In the genomic region with DNA sequence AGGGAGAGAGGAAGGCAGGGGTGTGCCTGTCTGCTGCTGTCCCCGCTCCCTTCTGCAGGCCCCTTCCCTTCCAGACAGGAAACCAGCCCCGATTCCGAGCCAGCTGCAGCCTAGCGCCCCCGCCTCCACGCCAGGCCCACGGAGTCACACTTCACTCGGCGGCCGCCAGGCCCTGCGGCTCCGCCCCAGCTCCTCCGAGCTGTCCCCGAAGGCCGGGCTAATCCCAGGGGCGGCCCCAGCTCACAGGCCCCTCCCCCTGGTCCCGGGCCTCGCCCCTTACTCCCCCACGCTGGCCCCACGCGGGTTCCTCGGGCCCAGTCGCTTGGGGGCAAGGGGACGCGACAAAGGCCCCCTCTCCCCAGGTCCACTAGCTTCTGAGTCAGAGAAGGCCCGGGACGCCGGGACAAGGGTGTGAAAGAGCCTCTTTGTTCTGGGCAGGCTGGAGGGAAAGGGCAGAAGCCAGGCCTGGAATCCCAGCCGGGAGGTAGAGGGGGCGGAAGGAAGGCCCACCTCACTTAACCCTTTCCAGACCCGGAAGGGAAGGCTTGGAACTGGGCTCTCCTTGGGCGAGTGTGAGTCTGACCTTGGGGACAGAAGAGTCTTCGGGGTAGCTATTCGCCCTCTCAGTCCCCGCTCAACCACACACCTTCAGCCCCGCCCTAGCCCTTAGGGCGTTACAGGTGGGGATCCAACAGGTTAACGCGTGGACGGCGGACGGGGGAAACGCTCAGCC, we compare ENCODE assay signal across 9 cellular contexts. TPM values are rescaled to one million over a fixed set of nuclear protein-coding genes. Genes with fewer than 3 reads are reported as not detected.
DNase-seq lines count a peak whose midpoint lies in the region; ATAC-seq and TF ChIP-seq lines count a peak whose summit lies in the region.
"Had no signal": no experiment of that assay in that cellular context is flagged by ENCODE, and none has a peak within 500 bp of the region (broad histone marks: within the 10 kb centered on the region; RNA-seq: fewer than 3 reads in every experiment).

No MANE protein-coding gene starts in this region.

- CTCF ChIA-PET in HCT116 (lab: Charles Lee), result interaction anchor here (1.3 to 1.4 kb wide), 3 partner anchors 42 to 105 kb away, joined by 3 to 6 read pairs (median 4); partner anchors contain the start of genes CCDC142 and TTC31
- CTCF ChIA-PET in mammary epithelial cell (lab: Charles Lee; ENCODE audit: low non-redundant PET), result no interaction called here

- no peak for TF ChIP-seq RAD21 in HCT116 (IDR thresholded peaks at IDR 0.05; ENCODE audit: low read depth)

- H3F3A ChIP-seq in Loucy (ENCODE audit: low read depth), result no peaks in the 10 kb centered on the region

- H3K4me2 ChIP-seq in HCT116 (ENCODE audit: low read length) (peak overlapping the region; percentile 91), Loucy (ENCODE audit: low read depth, low read length, poor library complexity, severe bottlenecking) (peak overlapping the region; percentile 99), mammary epithelial cell (ENCODE audit: insufficient read depth, low read depth, low read length) (peak overlapping the region; percentile 93)

- H3K4me1 ChIP-seq in HCT116 (ENCODE audit: control insufficient read depth in 1 of 2, insufficient read depth in 2 of 2, low read length in 2 of 2) (peaks cover 29 to 47% of the 10 kb centered on the region in 2 experiments), Loucy (ENCODE audit: insufficient read depth, low read length, poor library complexity, severe bottlenecking) (peaks cover 39% of the 10 kb centered on the region), mammary epithelial cell (ENCODE audit: insufficient read depth, low read length) (peaks cover 43% of the 10 kb centered on the region)

- no peaks in the 10 kb centered on the region; the same call in 1 of the 2 replicates for H4K20me1 ChIP-seq in HCT116 (ENCODE audit: insufficient read depth)
- peaks cover 2% of the 10 kb centered on the region for H4K20me1 ChIP-seq in Loucy (ENCODE audit: insufficient read depth, low read length, poor library complexity, severe bottlenecking)
- H4K20me1 ChIP-seq in mammary epithelial cell (ENCODE audit: insufficient read depth, low read length), result no peaks in the 10 kb centered on the region

- no peaks in the 10 kb centered on the region for H3K9me2 ChIP-seq in HCT116 (ENCODE audit: insufficient read depth)
- no peaks in the 10 kb centered on the region for H3K9me2 ChIP-seq in Loucy (replicated peaks; ENCODE audit: low read depth, low read length)

- H3K9me3 ChIP-seq in HCT116 (ENCODE audit: control insufficient read depth in 1 of 2, insufficient read depth in 1 of 2, low read depth in 1 of 2, low read length in 2 of 2), result no peaks in the 10 kb centered on the region
- no peaks in the 10 kb centered on the region for H3K9me3 ChIP-seq in Loucy (ENCODE audit: insufficient read depth, low read depth, low read length)
- no peaks in the 10 kb centered on the region for H3K9me3 ChIP-seq in mammary epithelial cell (replicated peaks; ENCODE audit: insufficient read depth, low read length)

- H3K4me3 ChIP-seq in HCT116 (replicated peaks in 1 of 2; ENCODE audit: low read depth in 1 of 2, low read length in 2 of 2) (peak overlapping the region; percentile 66 to 69), Loucy (ENCODE audit: low read length, poor library complexity, severe bottlenecking) (peak overlapping the region; percentile 80), mammary epithelial cell (replicated peaks in 1 of 3; ENCODE audit: insufficient read depth in 1 of 3, low read depth in 2 of 3, low read length in 3 of 3) (peak overlapping the region; percentile 72 to 82 (median 73)), skeletal muscle cell (ENCODE audit: low read depth, low read length) (peak overlapping the region; percentile 61)

- in situ Hi-C loops in mammary epithelial cell (cut with MboI; ENCODE audit: low sequenced_read_pairs in 2 of 2), result no loop called here

- no peaks in the 10 kb centered on the region for H3K27me3 ChIP-seq in HCT116 (ENCODE audit: insufficient read depth, low read length)
- no peaks in the 10 kb centered on the region for H3K27me3 ChIP-seq in Loucy (ENCODE audit: insufficient read depth, low read length, poor library complexity, severe bottlenecking)
- H3K27me3 ChIP-seq in mammary epithelial cell (ENCODE audit: insufficient read depth, low read length), result no peaks in the 10 kb centered on the region

- no peak for TF ChIP-seq POLR2A in HCT116 (IDR thresholded peaks at IDR 0.05; ENCODE audit: borderline replicate concordance, extremely low read depth, insufficient read depth, insufficient read length)

- under 1% methylated on average over 22 of the region's 43 CpGs for WGBS in mammary epithelial cell (ENCODE audit: low coverage, missing lambda C conversion rate)

- dilution Hi-C loops in mammary epithelial cell (cut with HindIII; ENCODE audit: low sequenced_read_pairs), result no loop called here

- BruUV-seq in HCT116 (replicated peaks; lab: Mats Ljungman, UMichigan) (no TSS peak), mammary epithelial cell (replicated peaks; lab: Mats Ljungman, UMichigan) (no TSS peak)

- POLR2A ChIA-PET in HCT116 (lab: Charles Lee), result interaction anchor here (0.7 to 1.6 kb wide), 9 partner anchors 8 to 49 kb away, joined by 3 to 10 read pairs (median 4); partner anchors contain the start of genes INO80B, MRPL53 and WBP1

- peak overlapping the region; percentile 78 for H3K9ac ChIP-seq in HCT116 (ENCODE audit: low read length)
- H3K9ac ChIP-seq in Loucy (ENCODE audit: low read depth, low read length, poor library complexity, severe bottlenecking), result peak overlapping the region; percentile 92
- peak overlapping the region; percentile 88 for H3K9ac ChIP-seq in mammary epithelial cell (ENCODE audit: insufficient read depth, low read length)

- H3K27ac ChIP-seq in HCT116 (ENCODE audit: low read depth, low read length) (peak overlapping the region; percentile 99), mammary epithelial cell (ENCODE audit: insufficient read depth, low read depth, low read length) (peak overlapping the region; percentile 83)
- H3K27ac ChIP-seq: HL-60 had no signal

- H3K36me3 ChIP-seq in HCT116 (ENCODE audit: control insufficient read depth in 1 of 2, insufficient read depth in 2 of 2, low read length in 2 of 2) (peaks cover 0 to 13% of the 10 kb centered on the region in 2 experiments; a peak in 1 of 4 replicates), Loucy (ENCODE audit: insufficient read depth, low read length) (no peaks in the 10 kb centered on the region), mammary epithelial cell (ENCODE audit: insufficient read depth, low read length) (peaks cover 4% of the 10 kb centered on the region)

- ATAC-seq in HCT116, result peak; percentile 84
- peak; percentile 98 for ATAC-seq in SK-N-SH treated with all-trans-retinoic acid at 6 μM for 48 hours

- DNase-seq in activated effector memory CD4-positive, alpha-beta T cell treated with anti-CD3 and anti-CD28 coated beads, Interleukin-2, amount 50 U/mL, for 16 hours, result peak; percentile 77
- no peak for DNase-seq in activated effector memory CD4-positive, alpha-beta T cell treated with Interleukin-2 at 50 U/mL for 16 hours
- peak; percentile 80 for DNase-seq in HCT116 (ENCODE audit: low read depth, low spot score)
- DNase-seq in mammary epithelial cell, result peak; percentile 81
- DNase-seq in iPS-NIHi11 (ENCODE audit: low spot score), result peak; percentile 100
- peak; percentile 41 for DNase-seq in skeletal muscle cell (ENCODE audit: low read depth)

- H2AFZ ChIP-seq in HCT116 (ENCODE audit: low read depth, low read length, poor library complexity, severe bottlenecking), result no peak overlapping the region
- H2AFZ ChIP-seq in Loucy (ENCODE audit: low read length), result peak overlapping the region; percentile 93
- peak overlapping the region; percentile 92 for H2AFZ ChIP-seq in mammary epithelial cell (ENCODE audit: low read depth, low read length)

- RAD21 ChIA-PET in HCT116 (lab: Charles Lee; ENCODE audit: low non-redundant PET in 1 of 2, low total read pairs in 2 of 2, uncharacterized antibody in 2 of 2, unreplicated experiment in 2 of 2), result interaction anchor here in 1 of 2 experiments (0.6 kb wide), 1 partner anchor 12 kb away, joined by 4 read pairs; no protein-coding TSS in a partner anchor

- H3K79me2 ChIP-seq in HCT116 (ENCODE audit: insufficient read depth, low read length) (peaks cover 52% of the 10 kb centered on the region), Loucy (ENCODE audit: insufficient read depth, low read length) (peaks cover 24% of the 10 kb centered on the region; the same call in 1 of the 2 replicates), mammary epithelial cell (ENCODE audit: insufficient read depth, low read length) (peaks cover 62% of the 10 kb centered on the region)

- intact Hi-C loops in HCT116 (cut with micrococcal nuclease), result loop anchor here (1.0 kb wide), 2 partner anchors 14 to 17 kb away; no protein-coding TSS in a partner anchor
- intact Hi-C loops in mammary epithelial cell (cut with micrococcal nuclease), result loop anchor here (1.0 kb wide), 1 partner anchor 15 kb away; no protein-coding TSS in a partner anchor

- TF ChIP-seq CTCF in HCT116 (IDR thresholded peaks at IDR 0.05 in 2 of 3, conservative IDR thresholded peaks at IDR 0.05 in 1 of 3; ENCODE audit: borderline replicate concordance in 1 of 3, insufficient read depth in 1 of 3, low read depth in 2 of 3, low read length in 2 of 3) (0 out of 6 replicates have a peak, but pooled peaks of 1 of the 3 experiments have one; percentile 3), Loucy (conservative IDR thresholded peaks at IDR 0.05; ENCODE audit: low read length) (no peak), mammary epithelial cell (conservative IDR thresholded peaks at IDR 0.05 in 1 of 2, IDR thresholded peaks at IDR 0.05 in 1 of 2; ENCODE audit: extremely low read depth in 1 of 2, insufficient read depth in 1 of 2, low read depth in 1 of 2, low read length in 2 of 2) (peak; percentile 3 to 29)

RNA-seq across cellular contexts. Expression of gene RTKN, which starts 1.2 kb away (rescaled TPM):
- 94.0 TPM for total RNA-seq in HCT116 (2021; ENCODE audit: unreplicated experiment)
- polyA plus RNA-seq in HCT116 (2012), result 50.7 and 61.0 TPM in 2 replicates
- total RNA-seq in mammary epithelial cell, result 100 to 1,000 TPM; 124 to 206 TPM
- 99.4 TPM for polyA plus RNA-seq in mammary epithelial cell
- 77.8 TPM for polyA minus RNA-seq in mammary epithelial cell

RNA-seq across cellular contexts. Expression of gene INO80B, which starts 14.3 kb away (rescaled TPM):
- total RNA-seq in HCT116 (2021; ENCODE audit: unreplicated experiment) (24.0 TPM), mammary epithelial cell (10 to 100 TPM; 15.0 to 43.2 TPM)
- polyA plus RNA-seq in HCT116 (2012), result 14.3 and 14.7 TPM in 2 replicates
- 11.7 TPM for polyA plus RNA-seq in mammary epithelial cell
- polyA minus RNA-seq in mammary epithelial cell, result 0.47 TPM

RNA-seq across cellular contexts. Expression of gene WBP1, which starts 17.7 kb away (rescaled TPM):
- 64.7 TPM for total RNA-seq in HCT116 (2021; ENCODE audit: unreplicated experiment)
- polyA plus RNA-seq in HCT116 (2012), result 83.4 and 85.0 TPM in 2 replicates
- 10 to 100 TPM; 42.7 to 79.3 TPM for total RNA-seq in mammary epithelial cell
- 71.6 TPM for polyA plus RNA-seq in mammary epithelial cell
- polyA minus RNA-seq in mammary epithelial cell, result 64.7 TPM

RNA-seq across cellular contexts. Expression of gene WDR54, which starts 19.0 kb away (rescaled TPM):
- 54.9 TPM for total RNA-seq in HCT116 (2021; ENCODE audit: unreplicated experiment)
- 133 and 138 TPM in 2 replicates for polyA plus RNA-seq in HCT116 (2012)
- total RNA-seq in mammary epithelial cell, result 10 to 100 TPM; 39.0 to 50.4 TPM
- 88.7 TPM for polyA plus RNA-seq in mammary epithelial cell
- polyA minus RNA-seq in mammary epithelial cell, result 46.2 TPM

RNA-seq across cellular contexts. Expression of gene C2orf81, which starts 19.1 kb away (rescaled TPM):
- total RNA-seq in HCT116 (2021; ENCODE audit: unreplicated experiment) (6.5 TPM), mammary epithelial cell (1 to 10 TPM; 2.5 to 9.5 TPM)
- 2.7 and 3.4 TPM in 2 replicates for polyA plus RNA-seq in HCT116 (2012)
- polyA plus RNA-seq in mammary epithelial cell, result 1.9 TPM
- not detected for polyA minus RNA-seq in mammary epithelial cell
